In the genomic region with DNA sequence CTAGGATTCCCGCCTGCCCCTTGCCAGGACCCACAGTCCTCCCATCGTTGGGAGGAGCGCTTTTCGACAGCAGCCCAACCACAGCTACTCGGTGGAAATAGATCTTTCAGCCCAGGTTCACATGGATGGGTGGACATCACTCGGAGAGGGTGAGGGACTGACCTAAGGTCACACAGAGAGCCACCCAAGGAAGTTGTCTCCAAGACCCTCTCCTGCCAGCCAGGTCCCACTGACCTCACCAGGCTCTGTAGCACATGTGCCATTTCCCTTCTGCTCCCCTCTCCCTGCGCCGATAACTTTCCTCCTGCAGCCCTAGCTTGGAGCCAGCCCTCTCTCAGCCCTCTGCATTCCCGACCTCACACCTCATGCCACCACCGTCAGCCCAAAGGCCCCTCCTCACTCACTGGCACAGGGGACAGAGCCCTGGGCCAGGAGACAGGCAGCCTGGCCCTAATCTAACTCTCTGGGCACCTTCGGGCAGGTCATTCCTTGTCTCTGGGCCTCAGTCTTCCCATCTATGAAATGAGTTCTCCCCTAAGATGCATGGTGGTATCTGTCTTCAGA, we compare ENCODE assay signal across 2 cellular contexts.
TF ChIP-seq lines count a peak whose summit lies in the region.

No MANE protein-coding gene starts in this region.

TF ChIP-seq in GM23338, 12 proteins besides CTCF, POLR2A, EP300 and RAD21 (continues in another document):
- TF ChIP-seq STAT1 (IDR thresholded peaks at IDR 0.05; ENCODE audit: unreplicated experiment) (no peak), ZNF114 (CRISPR knock-in tag; IDR thresholded peaks at IDR 0.05) (no peak), EZH2phosphoT487 (IDR thresholded peaks at IDR 0.05; ENCODE audit: unreplicated experiment) (no peak), CREB1 (CRISPR knock-in tag; IDR thresholded peaks at IDR 0.05; ENCODE audit: low read depth) (no peak), EZH2 (IDR thresholded peaks at IDR 0.05; ENCODE audit: low read depth, unreplicated experiment) (no peak), POLR2AphosphoS5 (IDR thresholded peaks at IDR 0.05; ENCODE audit: low read depth) (no peak), JUNB (IDR thresholded peaks at IDR 0.05; ENCODE audit: unreplicated experiment) (no peak), ZNF331 (CRISPR knock-in tag; IDR thresholded peaks at IDR 0.05; ENCODE audit: low read depth) (no peak)
- TF ChIP-seq, protein P1, sequence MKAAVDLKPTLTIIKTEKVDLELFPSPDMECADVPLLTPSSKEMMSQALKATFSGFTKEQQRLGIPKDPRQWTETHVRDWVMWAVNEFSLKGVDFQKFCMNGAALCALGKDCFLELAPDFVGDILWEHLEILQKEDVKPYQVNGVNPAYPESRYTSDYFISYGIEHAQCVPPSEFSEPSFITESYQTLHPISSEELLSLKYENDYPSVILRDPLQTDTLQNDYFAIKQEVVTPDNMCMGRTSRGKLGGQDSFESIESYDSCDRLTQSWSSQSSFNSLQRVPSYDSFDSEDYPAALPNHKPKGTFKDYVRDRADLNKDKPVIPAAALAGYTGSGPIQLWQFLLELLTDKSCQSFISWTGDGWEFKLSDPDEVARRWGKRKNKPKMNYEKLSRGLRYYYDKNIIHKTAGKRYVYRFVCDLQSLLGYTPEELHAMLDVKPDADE (IDR thresholded peaks at IDR 0.05), result no peak
- TF ChIP-seq, protein P2, sequence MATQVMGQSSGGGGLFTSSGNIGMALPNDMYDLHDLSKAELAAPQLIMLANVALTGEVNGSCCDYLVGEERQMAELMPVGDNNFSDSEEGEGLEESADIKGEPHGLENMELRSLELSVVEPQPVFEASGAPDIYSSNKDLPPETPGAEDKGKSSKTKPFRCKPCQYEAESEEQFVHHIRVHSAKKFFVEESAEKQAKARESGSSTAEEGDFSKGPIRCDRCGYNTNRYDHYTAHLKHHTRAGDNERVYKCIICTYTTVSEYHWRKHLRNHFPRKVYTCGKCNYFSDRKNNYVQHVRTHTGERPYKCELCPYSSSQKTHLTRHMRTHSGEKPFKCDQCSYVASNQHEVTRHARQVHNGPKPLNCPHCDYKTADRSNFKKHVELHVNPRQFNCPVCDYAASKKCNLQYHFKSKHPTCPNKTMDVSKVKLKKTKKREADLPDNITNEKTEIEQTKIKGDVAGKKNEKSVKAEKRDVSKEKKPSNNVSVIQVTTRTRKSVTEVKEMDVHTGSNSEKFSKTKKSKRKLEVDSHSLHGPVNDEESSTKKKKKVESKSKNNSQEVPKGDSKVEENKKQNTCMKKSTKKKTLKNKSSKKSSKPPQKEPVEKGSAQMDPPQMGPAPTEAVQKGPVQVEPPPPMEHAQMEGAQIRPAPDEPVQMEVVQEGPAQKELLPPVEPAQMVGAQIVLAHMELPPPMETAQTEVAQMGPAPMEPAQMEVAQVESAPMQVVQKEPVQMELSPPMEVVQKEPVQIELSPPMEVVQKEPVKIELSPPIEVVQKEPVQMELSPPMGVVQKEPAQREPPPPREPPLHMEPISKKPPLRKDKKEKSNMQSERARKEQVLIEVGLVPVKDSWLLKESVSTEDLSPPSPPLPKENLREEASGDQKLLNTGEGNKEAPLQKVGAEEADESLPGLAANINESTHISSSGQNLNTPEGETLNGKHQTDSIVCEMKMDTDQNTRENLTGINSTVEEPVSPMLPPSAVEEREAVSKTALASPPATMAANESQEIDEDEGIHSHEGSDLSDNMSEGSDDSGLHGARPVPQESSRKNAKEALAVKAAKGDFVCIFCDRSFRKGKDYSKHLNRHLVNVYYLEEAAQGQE (IDR thresholded peaks at IDR 0.05; ENCODE audit: unreplicated experiment), result no peak

TF ChIP-seq in H1, 55 proteins besides CTCF, POLR2A, EP300 and RAD21:
- TF ChIP-seq RXRA (IDR thresholded peaks at IDR 0.05; ENCODE audit: insufficient read depth, low read depth, low read length), result no peak
- TF ChIP-seq TCF12 (IDR thresholded peaks at IDR 0.05; ENCODE audit: low read depth, low read length), result no peak
- no peak for TF ChIP-seq PHF8 (conservative IDR thresholded peaks at IDR 0.05; ENCODE audit: low read depth, low read length)
- no peak for TF ChIP-seq NRF1 (IDR thresholded peaks at IDR 0.05; ENCODE audit: low read depth, low read length)
- no peak for TF ChIP-seq JUN (IDR thresholded peaks at IDR 0.05; ENCODE audit: low read depth, low read length)
- TF ChIP-seq BCL11A (IDR thresholded peaks at IDR 0.05; ENCODE audit: low read depth in 2 of 2, low read length in 2 of 2), result no peak
- no peak for TF ChIP-seq HDAC2 (IDR thresholded peaks at IDR 0.05; ENCODE audit: borderline replicate concordance in 1 of 2, low read depth in 2 of 2, low read length in 2 of 2)
- no peak for TF ChIP-seq SAP30 (IDR thresholded peaks at IDR 0.05; ENCODE audit: insufficient read depth, insufficient replicate concordance, low read length)
- no peak for TF ChIP-seq ZNF274 (IDR thresholded peaks at IDR 0.05; ENCODE audit: borderline replicate concordance, extremely low read depth, low read length)
- TF ChIP-seq POLR2AphosphoS5 (IDR thresholded peaks at IDR 0.05; ENCODE audit: low read depth, low read length), result no peak
- no peak for TF ChIP-seq ATF2 (IDR thresholded peaks at IDR 0.05; ENCODE audit: low read length)
- TF ChIP-seq SIX5 (IDR thresholded peaks at IDR 0.05; ENCODE audit: low read depth, low read length), result no peak
